Comparison of ENCODE assay signal across 18 cellular contexts in the genomic region with DNA sequence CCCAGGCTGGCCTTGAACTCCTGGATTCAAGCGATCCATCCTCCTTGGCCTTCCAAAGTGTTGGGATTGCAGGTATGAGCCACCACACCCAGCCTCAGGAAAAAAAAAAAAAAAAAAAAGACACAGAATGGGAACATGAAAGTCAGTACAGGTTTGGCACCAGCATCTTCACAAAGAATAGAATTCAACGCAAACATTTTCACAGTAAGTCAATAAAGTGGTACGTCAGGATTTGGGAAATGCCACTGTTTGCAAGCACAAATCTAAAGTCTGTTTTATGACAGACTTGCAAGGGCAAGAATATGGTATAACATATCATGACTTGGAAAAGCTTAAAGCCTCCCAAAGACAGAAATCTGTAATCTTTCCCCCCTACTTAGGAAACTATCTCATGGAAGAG. TPM values are rescaled to one million over a fixed set of nuclear protein-coding genes. Genes with fewer than 3 reads are reported as not detected.
DNase-seq lines count a peak whose midpoint lies in the region; ATAC-seq and TF ChIP-seq lines count a peak whose summit lies in the region.
"Had no signal": no experiment of that assay in that cellular context is flagged by ENCODE, and none has a peak within 500 bp of the region (broad histone marks: within the 10 kb centered on the region; RNA-seq: fewer than 3 reads in every experiment).

No MANE protein-coding gene starts in this region.

- H3K27ac ChIP-seq in 22Rv1 (peak overlapping the region; percentile 76), VCaP (peak overlapping the region; percentile 85), prostate gland (peak overlapping the region in 1 of 2 donors; percentile 46), hepatocyte (no peak overlapping the region)

- H3K4me3 ChIP-seq in LNCaP clone FGC (ENCODE audit: low read depth, low read length) = no peak overlapping the region
- H3K4me3 ChIP-seq in prostate gland = no peak overlapping the region
- H3K4me3 ChIP-seq in hepatocyte = no peak overlapping the region

- no peaks in the 10 kb centered on the region for H3K36me3 ChIP-seq in prostate gland
- H3K36me3 ChIP-seq in hepatocyte (replicated peaks; ENCODE audit: insufficient read depth, low read depth) = no peaks in the 10 kb centered on the region
- H3K36me3 ChIP-seq: BE2C had no signal

- intact Hi-C loops in prostate gland (cut with DNase I) = no loop called here

- peak; percentile 95 for DNase-seq in LNCaP clone FGC (ENCODE audit: low read depth)
- DNase-seq in prostate gland (ENCODE audit: low spot score) = peak; percentile 64
- no peak for DNase-seq in hepatocyte (ENCODE audit: low spot score)
- DNase-seq: BE2C; C1 segment of cervical spinal cord; CD4-positive, alpha-beta T cell; DMS153; DMS79; GDM1; GOT3; H7; HFFc6 had no signal

- no peaks in the 10 kb centered on the region for H4K20me1 ChIP-seq in hepatocyte (ENCODE audit: insufficient read depth, poor library complexity, severe bottlenecking)

- no peaks in the 10 kb centered on the region for H3K9me3 ChIP-seq in prostate gland
- no peaks in the 10 kb centered on the region for H3K9me3 ChIP-seq in hepatocyte (ENCODE audit: low read depth)
- H3K9me3 ChIP-seq: BE2C had no signal

- no peaks in the 10 kb centered on the region for H3K9me2 ChIP-seq in hepatocyte (replicated peaks; ENCODE audit: insufficient read depth)

- H3K4me2 ChIP-seq in hepatocyte = no peak overlapping the region

- H3K4me1 ChIP-seq in prostate gland (replicated peaks) = peaks cover 12% of the 10 kb centered on the region
- H3K4me1 ChIP-seq in hepatocyte (ENCODE audit: insufficient read depth) = no peaks in the 10 kb centered on the region
- H3K4me1 ChIP-seq: BE2C had no signal

- H3K27me3 ChIP-seq in prostate gland (replicated peaks; ENCODE audit: insufficient read depth) (no peaks in the 10 kb centered on the region), hepatocyte (no peaks in the 10 kb centered on the region)
- H3K27me3 ChIP-seq: BE2C had no signal

- no peak overlapping the region for H2AFZ ChIP-seq in hepatocyte

- TF ChIP-seq CTCF in 22Rv1 (IDR thresholded peaks at IDR 0.05) (no peak), LNCaP clone FGC (IDR thresholded peaks at IDR 0.05; ENCODE audit: control insufficient read depth, extremely low read depth, insufficient read depth) (no peak), VCaP (conservative IDR thresholded peaks at IDR 0.05) (no peak), prostate gland (IDR thresholded peaks at IDR 0.05) (no peak), hepatocyte (IDR thresholded peaks at IDR 0.05; ENCODE audit: poor library complexity) (no peak)

- H3K79me2 ChIP-seq in hepatocyte = no peaks in the 10 kb centered on the region

- ATAC-seq in HG03571 (IDR thresholded peaks at IDR 0.05; ENCODE audit: unreplicated experiment) (no peak), HG03457 (IDR thresholded peaks at IDR 0.05; ENCODE audit: unreplicated experiment) (no peak)
- ATAC-seq: HCT116, HepG2 had no signal

- TF ChIP-seq POLR2A in prostate gland (IDR thresholded peaks at IDR 0.05) = no peak

- 43% methylated on average over 3 of the region's 3 CpGs for WGBS in prostate gland
- 94% methylated on average over 3 of the region's 3 CpGs for WGBS in hepatocyte (ENCODE audit: low lambda C conversion rate, missing lambda C conversion rate)

RNA-seq across cellular contexts. Expression of gene WDR89, which starts 34.9 kb away (rescaled TPM):
- total RNA-seq in prostate gland (1 to 10 TPM; 4.9 to 8.9 TPM), hepatocyte (12.3 and 14.6 TPM in 2 replicates)
- 3.9 and 5.6 TPM in 2 replicates for polyA plus RNA-seq in hepatocyte

RNA-seq across cellular contexts. Expression of gene SGPP1, which starts 51.2 kb away (rescaled TPM):
- total RNA-seq in prostate gland (10 to 100 TPM; 19.7 to 37.5 TPM), hepatocyte (19.8 and 23.9 TPM in 2 replicates)
- polyA plus RNA-seq in hepatocyte = 12.0 and 17.8 TPM in 2 replicates
